Comparison of ENCODE assay signal across 1 cellular context in genomic region chr11:19817265-19817851, GRCh38.
A peak's percentile ranks its signal among the peaks of the same experiment; 100 is the strongest.
TF ChIP-seq lines count a peak whose summit lies in the region.

No MANE protein-coding gene starts in this region.

TF ChIP-seq in WTC11, 78 proteins besides CTCF, POLR2A, EP300 and RAD21 (continued from another document):
- TF ChIP-seq HMGXB4 (CRISPR knock-in tag; IDR thresholded peaks at IDR 0.05) (no peak), ZNF281 (CRISPR knock-in tag; IDR thresholded peaks at IDR 0.05) (0 out of 2 replicates have a peak, but pooled peaks have one; percentile 41), ZNF423 (CRISPR knock-in tag; IDR thresholded peaks at IDR 0.05) (0 out of 2 replicates have a peak, but pooled peaks have one; percentile 66), GABPB1 (CRISPR knock-in tag; IDR thresholded peaks at IDR 0.05) (no peak), TEAD1 (CRISPR knock-in tag; IDR thresholded peaks at IDR 0.05) (peak; percentile 60; the same call in 1 of the 2 replicates), E2F5 (CRISPR knock-in tag; IDR thresholded peaks at IDR 0.05) (no peak)
